22 cellular contexts compared by ENCODE assay signal in genomic region chr10:19791032-19791431, GRCh38. TPM values are rescaled to one million over a fixed set of nuclear protein-coding genes. Genes with fewer than 3 reads are reported as not detected.
"Had no signal": no experiment of that assay in that cellular context is flagged by ENCODE, and none has a peak within 500 bp of the region (broad histone marks: within the 10 kb centered on the region; RNA-seq: fewer than 3 reads in every experiment).

No MANE protein-coding gene starts in this region.

- H3K9me3 Mint-ChIP-seq: activated naive CD4-positive, alpha-beta T cell treated with anti-CD3 and anti-CD28 coated beads, Interleukin-2, amount 50 U/mL, for 24 hours; stimulated activated naive B cell treated with anti-CD40 and anti-IgM and Interleukin-4, amounts not matched to agents 10 μg/mL and 1 μg/mL and 100 μg/mL, for 72 hours had no signal

- H3K27ac Mint-ChIP-seq: activated naive CD4-positive, alpha-beta T cell treated with anti-CD3 and anti-CD28 coated beads, Interleukin-2, amount 50 U/mL, for 24 hours; naive thymus-derived CD4-positive, alpha-beta T cell; neural progenitor cell; stimulated activated naive B cell treated with anti-CD40 and anti-IgM and Interleukin-4, amounts not matched to agents 10 μg/mL and 1 μg/mL and 100 μg/mL, for 72 hours had no signal

- DNase-seq: activated CD4-positive, alpha-beta T cell treated with anti-CD3 and anti-CD28 coated beads for 1 hour; activated CD4-positive, alpha-beta T cell treated with anti-CD3 and anti-CD28 coated beads, Interleukin-2, amount 50 U/mL, for 1 hour; activated gamma-delta T cell treated with Interleukin-2 at 50 U/mL for 16 hours; activated T-cell treated with anti-CD3 and anti-CD28 coated beads, Interleukin-2, amount 50 U/mL, for 1 hour; brain microvascular endothelial cell; foreskin melanocyte; glutamatergic neuron; hypothalamus; islet precursor cell; left colon; naive thymus-derived CD4-positive, alpha-beta T cell; posterior cingulate gyrus; small intestine; stimulated activated naive B cell treated with anti-CD40 and anti-IgM and Interleukin-4, amounts not matched to agents 10 μg/mL and 1 μg/mL and 100 μg/mL, for 72 hours; T-helper 9 cell; trophoblast cell had no signal

- H3K27me3 ChIP-seq: ascending aorta, brain microvascular endothelial cell, neural progenitor cell had no signal

- H3K36me3 Mint-ChIP-seq: activated naive CD4-positive, alpha-beta T cell treated with anti-CD3 and anti-CD28 coated beads, Interleukin-2, amount 50 U/mL, for 24 hours; naive thymus-derived CD4-positive, alpha-beta T cell; neural progenitor cell; stimulated activated naive B cell treated with anti-CD40 and anti-IgM and Interleukin-4, amounts not matched to agents 10 μg/mL and 1 μg/mL and 100 μg/mL, for 72 hours had no signal

- H3K27ac ChIP-seq: ascending aorta, brain microvascular endothelial cell, coronary artery, neural progenitor cell had no signal

- H3K27me3 Mint-ChIP-seq: stimulated activated naive B cell treated with anti-CD40 and anti-IgM and Interleukin-4, amounts not matched to agents 10 μg/mL and 1 μg/mL and 100 μg/mL, for 72 hours had no signal

- H3K4me1 Mint-ChIP-seq: activated naive CD4-positive, alpha-beta T cell treated with anti-CD3 and anti-CD28 coated beads, Interleukin-2, amount 50 U/mL, for 24 hours; stimulated activated naive B cell treated with anti-CD40 and anti-IgM and Interleukin-4, amounts not matched to agents 10 μg/mL and 1 μg/mL and 100 μg/mL, for 72 hours had no signal

- H3K4me3 ChIP-seq: ascending aorta, coronary artery, lung, neural progenitor cell had no signal

- H3K4me1 ChIP-seq: ascending aorta, neural progenitor cell had no signal

- H3K36me3 ChIP-seq: ascending aorta, brain microvascular endothelial cell, neural progenitor cell had no signal

- H3K9me3 ChIP-seq: ascending aorta had no signal

- ATAC-seq: left colon; naive thymus-derived CD4-positive, alpha-beta T cell; sciatic nerve; stimulated activated naive B cell treated with anti-CD40 and anti-IgM and Interleukin-4, amounts not matched to agents 10 μg/mL and 1 μg/mL and 100 μg/mL, for 72 hours had no signal

- H3K4me3 Mint-ChIP-seq: activated naive CD4-positive, alpha-beta T cell treated with anti-CD3 and anti-CD28 coated beads, Interleukin-2, amount 50 U/mL, for 24 hours; naive thymus-derived CD4-positive, alpha-beta T cell; neural progenitor cell; stimulated activated naive B cell treated with anti-CD40 and anti-IgM and Interleukin-4, amounts not matched to agents 10 μg/mL and 1 μg/mL and 100 μg/mL, for 72 hours had no signal

RNA-seq across cellular contexts. Expression of gene PLXDC2, which starts 25.2 kb away (rescaled TPM):
- polyA plus RNA-seq: naive thymus-derived CD4-positive, alpha-beta T cell had no signal
